ENCODE assay signal across 8 cellular contexts in the genomic region with DNA sequence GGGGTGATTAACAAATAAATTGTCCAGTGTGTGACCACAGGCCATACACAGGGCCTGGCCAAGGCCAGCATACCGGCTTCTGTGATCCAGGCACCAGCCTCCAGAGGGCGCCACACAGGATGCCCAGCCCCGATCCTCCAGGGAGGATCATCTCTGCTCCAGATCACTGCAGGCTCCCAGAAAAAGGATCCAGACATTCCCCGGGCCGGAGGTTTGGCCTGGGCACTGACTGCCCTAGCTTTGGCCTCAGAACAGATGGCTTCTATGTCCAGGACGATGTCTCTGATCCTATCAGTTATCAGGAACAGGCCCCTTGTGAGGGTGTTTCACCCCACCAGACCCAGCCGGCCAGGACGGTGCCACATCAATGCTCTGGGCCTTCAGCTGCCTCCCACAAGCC.
DNase-seq lines count a peak whose midpoint lies in the region; ATAC-seq and TF ChIP-seq lines count a peak whose summit lies in the region.

No MANE protein-coding gene starts in this region.

- BruUV-seq in OCI-LY7 (replicated peaks; lab: Mats Ljungman, UMichigan) = no TSS peak

- H3K9me3 ChIP-seq in DND-41 (ENCODE audit: insufficient read depth, low read length, severe bottlenecking) (no peaks in the 10 kb centered on the region), OCI-LY7 (ENCODE audit: low read length) (no peaks in the 10 kb centered on the region)

- ATAC-seq in DND-41 (ENCODE audit: insufficient read depth, low read depth) (peak; percentile 72), GM21529 (IDR thresholded peaks at IDR 0.05; ENCODE audit: unreplicated experiment) (peak; percentile 72), memory B cell (ENCODE audit: low read depth) (peak; percentile 41), GM19328 (IDR thresholded peaks at IDR 0.05; ENCODE audit: unreplicated experiment) (no peak)

- CTCF ChIA-PET in OCI-LY7 (lab: Charles Lee; ENCODE audit: unreplicated experiment) = no interaction called here

- no peaks in the 10 kb centered on the region for H3K9me3 Mint-ChIP-seq in chondrocyte (ENCODE audit: low read depth)
- H3K9me3 Mint-ChIP-seq in memory B cell = no peaks in the 10 kb centered on the region

- intact Hi-C loops in OCI-LY7 (cut with micrococcal nuclease; ENCODE audit: unreplicated experiment) = loop anchor here (10.0 kb wide), 1 partner anchor 227 kb away; no protein-coding TSS in a partner anchor

- peaks cover 5% of the 10 kb centered on the region for H3K27me3 Mint-ChIP-seq in chondrocyte (ENCODE audit: low read depth)
- H3K27me3 Mint-ChIP-seq in memory B cell = peaks cover 1% of the 10 kb centered on the region

- no peak overlapping the region for H3K27ac Mint-ChIP-seq in chondrocyte (ENCODE audit: unreplicated experiment)
- no peak overlapping the region for H3K27ac Mint-ChIP-seq in memory B cell

- H4K20me1 ChIP-seq in DND-41 (ENCODE audit: insufficient read depth, low read length) = no peaks in the 10 kb centered on the region
- no peaks in the 10 kb centered on the region for H4K20me1 ChIP-seq in OCI-LY7 (ENCODE audit: insufficient read depth, low read length)

- H3K36me3 Mint-ChIP-seq in chondrocyte (ENCODE audit: low read depth) = no peaks in the 10 kb centered on the region
- H3K36me3 Mint-ChIP-seq in memory B cell = no peaks in the 10 kb centered on the region

- H3K36me3 ChIP-seq in DND-41 (ENCODE audit: insufficient read depth, low read length) (no peaks in the 10 kb centered on the region), OCI-LY7 (ENCODE audit: insufficient read depth, low read length) (no peaks in the 10 kb centered on the region)

- H2AFZ ChIP-seq in DND-41 (ENCODE audit: low read depth, low read length) = no peak overlapping the region
- no peak overlapping the region for H2AFZ ChIP-seq in OCI-LY7 (ENCODE audit: low read length)

- no peaks in the 10 kb centered on the region for H3K27me3 ChIP-seq in DND-41 (ENCODE audit: insufficient read depth, low read length, poor library complexity)

- H3K4me1 Mint-ChIP-seq in chondrocyte (ENCODE audit: low read depth) (no peaks in the 10 kb centered on the region), memory B cell (peaks cover 18% of the 10 kb centered on the region)

- H3K4me2 ChIP-seq in DND-41 (ENCODE audit: insufficient read depth, low read length) = no peak overlapping the region
- no peak overlapping the region for H3K4me2 ChIP-seq in OCI-LY7 (ENCODE audit: low read length)

- H3K9ac ChIP-seq in DND-41 (ENCODE audit: low read depth, low read length) = no peak overlapping the region

- H3K27ac ChIP-seq in DND-41 (ENCODE audit: low read length) = no peak overlapping the region
- no peak overlapping the region for H3K27ac ChIP-seq in OCI-LY7 (ENCODE audit: low read depth, low read length, poor library complexity, severe bottlenecking)

- H3K79me2 ChIP-seq in DND-41 (ENCODE audit: insufficient read depth, low read length) (no peaks in the 10 kb centered on the region), OCI-LY7 (ENCODE audit: insufficient read depth, low read depth, low read length) (no peaks in the 10 kb centered on the region)

- H3K9me2 ChIP-seq in OCI-LY7 (ENCODE audit: insufficient read depth, low read length) = no peaks in the 10 kb centered on the region

- DNase-seq in DND-41 (peak; percentile 15), OCI-LY7 (ENCODE audit: low spot score) (peak; percentile 21), chondrocyte (ENCODE audit: low spot score) (no peak), memory B cell (ENCODE audit: low spot score in 2 of 2) (no peak), NCI-H446 treated with DMSO at 0.1 percent for 48 hours (lab: John Stamatoyannopoulos, UW) (no peak)
- DNase-seq in NK-92 treated with Interleukin-12 subunit alpha and Interleukin-12 subunit beta, amount 100 ng/mL, for 24 hours (lab: John Stamatoyannopoulos, UW) = no peak

- H3K4me3 ChIP-seq in DND-41 (ENCODE audit: low read depth in 1 of 2, low read length in 2 of 2) = no peak overlapping the region
- H3K4me3 ChIP-seq in OCI-LY7 (ENCODE audit: low read depth, low read length, poor library complexity, severe bottlenecking) = no peak overlapping the region

- POLR2A ChIA-PET in OCI-LY7 (lab: Charles Lee) = interaction anchor here (0.7 kb wide), 1 partner anchor 138 kb away, joined by 7 read pairs; no protein-coding TSS in a partner anchor

- no peaks in the 10 kb centered on the region for H3K4me1 ChIP-seq in DND-41 (ENCODE audit: insufficient read depth, low read length)
- no peaks in the 10 kb centered on the region for H3K4me1 ChIP-seq in OCI-LY7 (ENCODE audit: insufficient read depth, low read length, poor library complexity, severe bottlenecking)

- no peak overlapping the region for H3K4me3 Mint-ChIP-seq in chondrocyte (ENCODE audit: unreplicated experiment)
- no peak overlapping the region for H3K4me3 Mint-ChIP-seq in memory B cell

- peak; percentile 72 for TF ChIP-seq CTCF in DND-41 (IDR thresholded peaks at IDR 0.05; ENCODE audit: borderline replicate concordance, extremely low read depth, low read length, poor library complexity, severe bottlenecking)
- peak; percentile 86 for TF ChIP-seq CTCF in OCI-LY7 (conservative IDR thresholded peaks at IDR 0.05; ENCODE audit: low read length)
- TF ChIP-seq CTCF in chondrocyte (IDR thresholded peaks at IDR 0.05) = peak; percentile 82

Comparison
In these comparisons a context has a peak if more than half of its experiments do, and no peak if none do; other contexts are left out.
1. DNase-seq: peak in DND-41 (single experiment) and OCI-LY7 (single experiment); none in chondrocyte (single experiment), memory B cell (0 of 2), NCI-H446 treated with DMSO at 0.1 percent for 48 hours (single experiment) and NK-92 treated with Interleukin-12 subunit alpha and Interleukin-12 subunit beta, amount 100 ng/mL, for 24 hours (single experiment).
2. Peak in every context shown above with its lines, with median percentiles within 50 percentile points of each other: CTCF ChIP-seq.